9 cellular contexts compared by ENCODE assay signal in genomic region chrX:66030505-66031317, GRCh38. TPM values are rescaled to one million over a fixed set of nuclear protein-coding genes. Genes with fewer than 3 reads are reported as not detected.
DNase-seq lines count a peak whose midpoint lies in the region; ATAC-seq, FAIRE-seq and TF ChIP-seq lines count a peak whose summit lies in the region.
"Had no signal": no experiment of that assay in that cellular context is flagged by ENCODE, and none has a peak within 500 bp of the region (broad histone marks: within the 10 kb centered on the region; RNA-seq: fewer than 3 reads in every experiment).

No MANE protein-coding gene starts in this region.

- H3K36me3 ChIP-seq in HepG2 (replicated peaks in 1 of 2; ENCODE audit: control insufficient read depth in 1 of 2, insufficient read depth in 2 of 2, low read length in 2 of 2), result no peaks in the 10 kb centered on the region

- no peaks in the 10 kb centered on the region for H3K27me3 Mint-ChIP-seq in activated naive CD4-positive, alpha-beta T cell treated with anti-CD3 and anti-CD28 coated beads, Interleukin-2, amount 10 ng/mL, durations not matched to agents 7 days and 5 days

- ATAC-seq in HG03565 (IDR thresholded peaks at IDR 0.05; ENCODE audit: unreplicated experiment) (peak; percentile 74), HepG2 (peak; percentile 70), HG03097 (IDR thresholded peaks at IDR 0.05; ENCODE audit: low FRiP score, unreplicated experiment) (no peak)

- no peak overlapping the region for H2AFZ ChIP-seq in HepG2 (ENCODE audit: low read length)

- no peak overlapping the region for H3K4me3 Mint-ChIP-seq in activated naive CD4-positive, alpha-beta T cell treated with anti-CD3 and anti-CD28 coated beads, Interleukin-2, amount 10 ng/mL, durations not matched to agents 7 days and 5 days

- no peak for TF ChIP-seq POLR2A in HepG2 (IDR thresholded peaks at IDR 0.05; ENCODE audit: insufficient read depth in 1 of 2, low read depth in 2 of 2, low read length in 2 of 2)

- H4K20me1 ChIP-seq in HepG2 (ENCODE audit: insufficient read depth, low read length), result no peaks in the 10 kb centered on the region

- H3K9me3 ChIP-seq in HepG2 (ENCODE audit: low read length), result no peaks in the 10 kb centered on the region

- no peaks in the 10 kb centered on the region for H3K4me1 ChIP-seq in HepG2 (ENCODE audit: insufficient read depth, low read length)

- H3K36me3 Mint-ChIP-seq in activated naive CD4-positive, alpha-beta T cell treated with anti-CD3 and anti-CD28 coated beads, Interleukin-2, amount 10 ng/mL, durations not matched to agents 7 days and 5 days, result peaks cover 1% of the 10 kb centered on the region

- no peaks in the 10 kb centered on the region for H3K9me3 Mint-ChIP-seq in activated naive CD4-positive, alpha-beta T cell treated with anti-CD3 and anti-CD28 coated beads, Interleukin-2, amount 10 ng/mL, durations not matched to agents 7 days and 5 days

- POLR2A ChIA-PET in HepG2 (lab: Yijun Ruan, JAX), result no interaction called here

- H3K79me2 ChIP-seq in HepG2 (ENCODE audit: insufficient read depth, low read length), result no peaks in the 10 kb centered on the region

- H3K27ac Mint-ChIP-seq in activated naive CD4-positive, alpha-beta T cell treated with anti-CD3 and anti-CD28 coated beads, Interleukin-2, amount 10 ng/mL, durations not matched to agents 7 days and 5 days, result no peak overlapping the region

- peaks cover 11% of the 10 kb centered on the region for H3K4me1 Mint-ChIP-seq in activated naive CD4-positive, alpha-beta T cell treated with anti-CD3 and anti-CD28 coated beads, Interleukin-2, amount 10 ng/mL, durations not matched to agents 7 days and 5 days

- no peak for DNase-seq in GM18507 (ENCODE audit: extremely low spot score, insufficient read length, low read depth)
- DNase-seq in activated naive CD4-positive, alpha-beta T cell treated with anti-CD3 and anti-CD28 coated beads, Interleukin-2, amount 10 ng/mL, durations not matched to agents 7 days and 5 days, result peak; percentile 33
- peak; percentile 0 for DNase-seq in HepG2 (ENCODE audit: low spot score)
- DNase-seq in GM19238 (ENCODE audit: insufficient read length, low spot score), result no peak
- no peak for DNase-seq in epidermal melanocyte (ENCODE audit: insufficient read length, low spot score)

- intact Hi-C loops in HepG2 (cut with micrococcal nuclease; ENCODE audit: unreplicated experiment), result no loop called here

- H3K27me3 ChIP-seq in HepG2 (ENCODE audit: control insufficient read depth in 1 of 2, insufficient read depth in 2 of 2, low read length in 2 of 2), result no peaks in the 10 kb centered on the region

- TF ChIP-seq EP300 in HepG2 (IDR thresholded peaks at IDR 0.05; ENCODE audit: low read depth in 2 of 2, low read length in 2 of 2) (no peak), HepG2 (CRISPR knock-in tag; IDR thresholded peaks at IDR 0.05; ENCODE audit: borderline replicate concordance) (no peak)

- 14% methylated on average over 6 of the region's 7 CpGs for WGBS in HepG2 (ENCODE audit: low lambda C conversion rate)

- in situ Hi-C loops in HepG2 (cut with HindIII; ENCODE audit: extremely low pct_ligation_motif_present, low pct_unique_long_range_greater_than_20kb), result no loop called here

- no peak overlapping the region for H3K4me2 ChIP-seq in HepG2 (ENCODE audit: low read depth, low read length)

- CTCF ChIA-PET in activated naive CD4-positive, alpha-beta T cell treated with anti-CD3 and anti-CD28 coated beads, Interleukin-2, amount 10 ng/mL, durations not matched to agents 7 days and 5 days (lab: Charles Lee), result interaction anchor here (0.8 to 2.5 kb wide), 8 partner anchors 11 to 698 kb away, joined by 3 to 13 read pairs (median 4); no protein-coding TSS in a partner anchor
- CTCF ChIA-PET in HepG2 (lab: Yijun Ruan, JAX; ENCODE audit: low intra/inter-chr PET ratio, low total read pairs), result no interaction called here

- H3K4me3 ChIP-seq in HepG2 (replicated peaks in 1 of 3; ENCODE audit: insufficient read depth in 1 of 3, low read depth in 2 of 3, low read length in 3 of 3), result no peak overlapping the region

- TF ChIP-seq CTCF in C4-2B (conservative IDR thresholded peaks at IDR 0.05) (peak; percentile 62), HepG2 (CRISPR knock-in tag; IDR thresholded peaks at IDR 0.05) (peak; percentile 51)

- no peak overlapping the region for H3K9ac ChIP-seq in HepG2 (ENCODE audit: insufficient read depth, low read depth, low read length)

- H3K27ac ChIP-seq in C4-2B (no peak overlapping the region), HepG2 (ENCODE audit: extremely low read length, insufficient read depth, low read length) (no peak overlapping the region)

- BruUV-seq in HepG2 (replicated peaks; lab: Mats Ljungman, UMichigan), result no TSS peak

- FAIRE-seq in GM18507 (lab: Jason Lieb, UNC) (peak; percentile 84), HepG2 (lab: Jason Lieb, UNC) (peak; percentile 12)

- no peak for TF ChIP-seq RAD21 in HepG2 (CRISPR knock-in tag; IDR thresholded peaks at IDR 0.05)

TF ChIP-seq in HepG2, 621 proteins besides CTCF, POLR2A, EP300 and RAD21 (continues in another document):
- no peak for TF ChIP-seq ZBTB3 (CRISPR knock-in tag; IDR thresholded peaks at IDR 0.05; ENCODE audit: borderline replicate concordance, low read depth)
- no peak for TF ChIP-seq MTERF4 (CRISPR knock-in tag; IDR thresholded peaks at IDR 0.05)
- TF ChIP-seq ZNF20 (CRISPR knock-in tag; IDR thresholded peaks at IDR 0.05), result no peak
- no peak for TF ChIP-seq CHCHD3 (CRISPR knock-in tag; IDR thresholded peaks at IDR 0.05)
- no peak for TF ChIP-seq FOSL2 (CRISPR knock-in tag; IDR thresholded peaks at IDR 0.05)
- TF ChIP-seq ZNF768 (CRISPR knock-in tag; IDR thresholded peaks at IDR 0.05), result no peak
- no peak for TF ChIP-seq TEF (CRISPR knock-in tag; IDR thresholded peaks at IDR 0.05)
- no peak for TF ChIP-seq PRDM10 (CRISPR knock-in tag; IDR thresholded peaks at IDR 0.05; ENCODE audit: low read depth)

RNA-seq across cellular contexts. Expression of gene VSIG4, which starts 9.2 kb away (rescaled TPM):
- not detected in 2 replicates for total RNA-seq in HepG2 (2016; rRNA removed; fragmentation: Illumina TruSeq; extraction: Trizol)
- not detected in 2 replicates for total RNA-seq in HepG2 (2016; cell fraction: cytosol; rRNA removed; fragmentation: Illumina TruSeq; extraction: Trizol; ENCODE audit: low read depth)
- not detected in 2 replicates for total RNA-seq in HepG2 (2016; cell fraction: insoluble cytoplasmic fraction; rRNA removed; fragmentation: Illumina TruSeq; extraction: Trizol)
- not detected in 2 replicates for total RNA-seq in HepG2 (2016; cell fraction: membrane; rRNA removed; fragmentation: Illumina TruSeq; extraction: Trizol)
- total RNA-seq in HepG2 (2016; cell fraction: nucleus; rRNA removed; fragmentation: Illumina TruSeq; extraction: Trizol), result not detected in 2 replicates
- polyA plus RNA-seq in HepG2 (2011; rRNA removed), result not detected in 2 replicates
- polyA plus RNA-seq in HepG2 (2011; cell fraction: cytosol; rRNA removed), result not detected in 2 replicates
- not detected in 2 replicates for polyA plus RNA-seq in HepG2 (2011; cell fraction: nucleus; rRNA removed)
- not detected in 2 replicates for polyA plus RNA-seq in HepG2 (2012)
- polyA plus RNA-seq in HepG2 (2016; cell fraction: cytosol; fragmentation: Illumina TruSeq; extraction: Trizol; ENCODE audit: low read depth), result not detected in 2 replicates
- polyA plus RNA-seq in HepG2 (2016; cell fraction: insoluble cytoplasmic fraction; fragmentation: Illumina TruSeq; extraction: Trizol; ENCODE audit: low read depth), result not detected in 2 replicates
- polyA plus RNA-seq in HepG2 (2016; cell fraction: membrane; fragmentation: Illumina TruSeq; extraction: Trizol; ENCODE audit: low read depth), result not detected in 2 replicates
- polyA plus RNA-seq in HepG2 (2016; cell fraction: nucleus; fragmentation: Illumina TruSeq; extraction: Trizol; ENCODE audit: insufficient read depth, low read depth), result not detected in 2 replicates
- polyA minus RNA-seq in HepG2 (2011; rRNA and poly(A)+ RNA removed; ENCODE audit: low replicate concordance), result not detected in 2 replicates
- polyA minus RNA-seq in HepG2 (2011; cell fraction: cytosol; rRNA and poly(A)+ RNA removed), result not detected in 2 replicates
- not detected in 2 replicates for polyA minus RNA-seq in HepG2 (2011; cell fraction: nucleus; rRNA and poly(A)+ RNA removed)
- total RNA-seq: M059J had no signal

Comparison
In these comparisons a context has a peak if more than half of its experiments do, and no peak if none do; other contexts are left out.
1. DNase-seq: peak in activated naive CD4-positive, alpha-beta T cell treated with anti-CD3 and anti-CD28 coated beads, Interleukin-2, amount 10 ng/mL, durations not matched to agents 7 days and 5 days (single experiment) and HepG2 (single experiment); none in GM18507 (single experiment), GM19238 (single experiment) and epidermal melanocyte (single experiment).